Comparison of ENCODE assay signal across 12 cellular contexts in genomic region chr15:100570735-100571363, GRCh38. TPM values are rescaled to one million over a fixed set of nuclear protein-coding genes. Genes with fewer than 3 reads are reported as not detected.
DNase-seq lines count a peak whose midpoint lies in the region; ATAC-seq and TF ChIP-seq lines count a peak whose summit lies in the region.
"Had no signal": no experiment of that assay in that cellular context is flagged by ENCODE, and none has a peak within 500 bp of the region (broad histone marks: within the 10 kb centered on the region; RNA-seq: fewer than 3 reads in every experiment).

No MANE protein-coding gene starts in this region.

- intact Hi-C loops in naive thymus-derived CD4-positive, alpha-beta T cell (cut with micrococcal nuclease) = loop anchor here in 1 of 2 donors (2.0 kb wide), 1 partner anchor 642 kb away; no protein-coding TSS in a partner anchor
- intact Hi-C loops in prostate gland (cut with DNase I) = loop anchor here (5.0 kb wide), 1 partner anchor 644 kb away; no protein-coding TSS in a partner anchor

- H3K27ac Mint-ChIP-seq in naive thymus-derived CD4-positive, alpha-beta T cell = peak overlapping the region; percentile 84 to 99 (median 94)

- H3K27me3 Mint-ChIP-seq in naive thymus-derived CD4-positive, alpha-beta T cell = no peaks in the 10 kb centered on the region
- H3K27me3 Mint-ChIP-seq: IgD-negative memory B cell had no signal

- H3K9me3 Mint-ChIP-seq in naive thymus-derived CD4-positive, alpha-beta T cell = no peaks in the 10 kb centered on the region
- H3K9me3 Mint-ChIP-seq: IgD-negative memory B cell, neural crest cell had no signal

- no peaks in the 10 kb centered on the region for H3K9me3 ChIP-seq in naive thymus-derived CD4-positive, alpha-beta T cell (ENCODE audit: control insufficient read depth in 2 of 3, low read length in 3 of 3)
- H3K9me3 ChIP-seq in prostate gland = no peaks in the 10 kb centered on the region

- no peak overlapping the region for H3K4me3 ChIP-seq in naive thymus-derived CD4-positive, alpha-beta T cell (ENCODE audit: low read length)
- no peak overlapping the region for H3K4me3 ChIP-seq in prostate gland

- no peak for DNase-seq in naive thymus-derived CD4-positive, alpha-beta T cell
- DNase-seq in NCI-H524 treated with DMSO at 0.1 percent for 48 hours (lab: John Stamatoyannopoulos, UW) (no peak), prostate gland (ENCODE audit: low spot score) (no peak), NCI-H1105 treated with DMSO at 0.1 percent for 48 hours (lab: John Stamatoyannopoulos, UW) (no peak)
- DNase-seq: DMS53, NCI-H2227 treated with DMSO at 0.1 percent for 48 hours had no signal

- peak overlapping the region; percentile 65 for H3K27ac ChIP-seq in naive thymus-derived CD4-positive, alpha-beta T cell (ENCODE audit: low read depth, low read length)
- no peak overlapping the region for H3K27ac ChIP-seq in prostate gland
- H3K27ac ChIP-seq: epithelial cell of prostate had no signal

- H3K27me3 ChIP-seq in naive thymus-derived CD4-positive, alpha-beta T cell (ENCODE audit: control insufficient read depth in 2 of 2, insufficient read depth in 2 of 2, low read length in 2 of 2) = no peaks in the 10 kb centered on the region
- H3K27me3 ChIP-seq in prostate gland (replicated peaks; ENCODE audit: insufficient read depth) = no peaks in the 10 kb centered on the region

- H3K36me3 ChIP-seq in naive thymus-derived CD4-positive, alpha-beta T cell (ENCODE audit: control insufficient read depth in 2 of 3, insufficient read depth in 3 of 3, low read length in 3 of 3) = peaks cover 0 to 26% (median 18%) of the 10 kb centered on the region in 3 experiments
- no peaks in the 10 kb centered on the region for H3K36me3 ChIP-seq in prostate gland

- H3K4me1 Mint-ChIP-seq in naive thymus-derived CD4-positive, alpha-beta T cell = peaks cover 24 to 73% (median 62%) of the 10 kb centered on the region in 7 donors
- H3K4me1 Mint-ChIP-seq: neural crest cell had no signal

- CTCF ChIA-PET in naive thymus-derived CD4-positive, alpha-beta T cell (lab: Charles Lee) = interaction anchor here (0.7 to 6.2 kb wide), 6 partner anchors 22 to 232 kb away, joined by 3 to 135 read pairs (median 6); partner anchors contain the start of gene ADAMTS17

- no peak for TF ChIP-seq POLR2A in prostate gland (IDR thresholded peaks at IDR 0.05)

- peaks cover 8 to 56% (median 27%) of the 10 kb centered on the region in 5 donors for H3K36me3 Mint-ChIP-seq in naive thymus-derived CD4-positive, alpha-beta T cell

- ATAC-seq in GM18870 (IDR thresholded peaks at IDR 0.05; ENCODE audit: unreplicated experiment) (peak; percentile 89), GM21447 (IDR thresholded peaks at IDR 0.05; ENCODE audit: unreplicated experiment) (peak; percentile 95), HG03196 (IDR thresholded peaks at IDR 0.05; ENCODE audit: unreplicated experiment) (peak; percentile 82)
- no peak for ATAC-seq in naive thymus-derived CD4-positive, alpha-beta T cell

- TF ChIP-seq CTCF in prostate gland (IDR thresholded peaks at IDR 0.05) = no peak

- POLR2A ChIA-PET in naive thymus-derived CD4-positive, alpha-beta T cell (lab: Charles Lee) = interaction anchor here (0.7 to 3.5 kb wide), 6 partner anchors 9 to 647 kb away, joined by 3 to 35 read pairs (median 4); partner anchors contain the start of genes ASB7 and LINS1

- peaks cover 0 to 36% of the 10 kb centered on the region in 2 donors for H3K4me1 ChIP-seq in naive thymus-derived CD4-positive, alpha-beta T cell (ENCODE audit: control insufficient read depth in 2 of 2, insufficient read depth in 2 of 2, low read length in 2 of 2)
- H3K4me1 ChIP-seq in prostate gland (replicated peaks) = no peaks in the 10 kb centered on the region

- peak overlapping the region; percentile 44 to 86 (median 80) for H3K4me3 Mint-ChIP-seq in naive thymus-derived CD4-positive, alpha-beta T cell
- H3K4me3 Mint-ChIP-seq: neural crest cell had no signal

- 89% methylated on average over 4 of the region's 4 CpGs for WGBS in prostate gland

RNA-seq across cellular contexts. Expression of gene LINS1, which starts 31.1 kb away (rescaled TPM):
- total RNA-seq in naive thymus-derived CD4-positive, alpha-beta T cell = 100 to 1,000 TPM in 1 of 5 experiments, 10 to 100 TPM in 4; 50.7 to 116 (median 76.9) TPM
- polyA plus RNA-seq in naive thymus-derived CD4-positive, alpha-beta T cell = 100 to 1,000 TPM in 1 of 2 donors, 10 to 100 TPM in 1; 98.1 to 104 TPM
- total RNA-seq in prostate gland = 10 to 100 TPM; 15.5 to 32.3 TPM

RNA-seq across cellular contexts. Expression of gene ASB7, which starts 31.5 kb away (rescaled TPM):
- total RNA-seq in naive thymus-derived CD4-positive, alpha-beta T cell = 10 to 100 TPM; 15.4 to 27.2 (median 18.9) TPM
- 10 to 100 TPM; 11.8 to 17.6 TPM for polyA plus RNA-seq in naive thymus-derived CD4-positive, alpha-beta T cell
- 10 to 100 TPM; 17.3 to 22.3 TPM for total RNA-seq in prostate gland

RNA-seq across cellular contexts. Expression of gene CERS3, which starts 42.1 kb away (rescaled TPM):
- 1 to 10 TPM; 1.8 to 5.5 (median 4.0) TPM for total RNA-seq in naive thymus-derived CD4-positive, alpha-beta T cell
- under 1 TPM; 0.27 to 0.55 TPM for polyA plus RNA-seq in naive thymus-derived CD4-positive, alpha-beta T cell
- 1 to 10 TPM in 1 of 2 donors, under 1 TPM in 1; 0.73 to 4.0 TPM for total RNA-seq in prostate gland
- polyA plus RNA-seq: IgD-negative memory B cell had no signal
